In genomic region chr12:71731439-71732356, GRCh38 we compare ENCODE assay signal across 1 cellular context.
TF ChIP-seq lines count a peak whose summit lies in the region.

No MANE protein-coding gene starts in this region.

TF ChIP-seq in HepG2, 621 proteins besides CTCF, POLR2A, EP300 and RAD21 (continued from another document):
- TF ChIP-seq ARID5B (CRISPR knock-in tag; IDR thresholded peaks at IDR 0.05), result peak; percentile 55
- peak; percentile 58 for TF ChIP-seq KDM2A (CRISPR knock-in tag; IDR thresholded peaks at IDR 0.05; ENCODE audit: borderline replicate concordance, low read depth)
- no peak for TF ChIP-seq PBX2 (CRISPR knock-in tag; IDR thresholded peaks at IDR 0.05)
- TF ChIP-seq ZNF280D (CRISPR knock-in tag; IDR thresholded peaks at IDR 0.05), result peak; percentile 76; the same call in 1 of the 2 replicates
- TF ChIP-seq ZNF430 (CRISPR knock-in tag; IDR thresholded peaks at IDR 0.05), result peak; percentile 65
- 0 out of 2 replicates have a peak, but pooled peaks have one; percentile 62 for TF ChIP-seq MTERF4 (CRISPR knock-in tag; IDR thresholded peaks at IDR 0.05)
- no peak for TF ChIP-seq ZSCAN30 (CRISPR knock-in tag; IDR thresholded peaks at IDR 0.05)
- peak; percentile 10; the same call in 1 of the 2 replicates for TF ChIP-seq ZBTB38 (CRISPR knock-in tag; IDR thresholded peaks at IDR 0.05)
- peak; percentile 21; the same call in 1 of the 2 replicates for TF ChIP-seq DNMT1 (CRISPR knock-in tag; IDR thresholded peaks at IDR 0.05)
- no peak for TF ChIP-seq GRHL1 (CRISPR knock-in tag; conservative IDR thresholded peaks at IDR 0.05)
- no peak for TF ChIP-seq SMARCC2 (IDR thresholded peaks at IDR 0.05)
- no peak for TF ChIP-seq CBX5 (CRISPR knock-in tag; IDR thresholded peaks at IDR 0.05; ENCODE audit: borderline replicate concordance)
- peak; percentile 78 for TF ChIP-seq POGZ (CRISPR knock-in tag; IDR thresholded peaks at IDR 0.05)
- no peak for TF ChIP-seq KDM6A (CRISPR knock-in tag; IDR thresholded peaks at IDR 0.05; ENCODE audit: low read depth)
- no peak for TF ChIP-seq HNRNPL (IDR thresholded peaks at IDR 0.05; ENCODE audit: low read depth, low read length)
- no peak for TF ChIP-seq CSRNP1 (CRISPR knock-in tag; IDR thresholded peaks at IDR 0.05)
- no peak for TF ChIP-seq ZNF766 (CRISPR knock-in tag; IDR thresholded peaks at IDR 0.05; ENCODE audit: borderline replicate concordance)
- peak; percentile 67 for TF ChIP-seq ASH2L (IDR thresholded peaks at IDR 0.05; ENCODE audit: insufficient read length, low read depth, low read length)
- no peak; the same call in 1 of the 2 replicates for TF ChIP-seq SALL1 (CRISPR knock-in tag; IDR thresholded peaks at IDR 0.05)
- no peak for TF ChIP-seq IKZF5 (CRISPR knock-in tag; IDR thresholded peaks at IDR 0.05)
- TF ChIP-seq STAG1 (CRISPR knock-in tag; IDR thresholded peaks at IDR 0.05), result peak; percentile 18; the same call in 1 of the 2 replicates
- TF ChIP-seq ZNF260 (CRISPR knock-in tag; IDR thresholded peaks at IDR 0.05; ENCODE audit: borderline replicate concordance, low read depth), result no peak
- TF ChIP-seq MTF1 (CRISPR knock-in tag; IDR thresholded peaks at IDR 0.05), result no peak
- TF ChIP-seq ZNF563 (CRISPR knock-in tag; IDR thresholded peaks at IDR 0.05), result 0 out of 2 replicates have a peak, but pooled peaks have one; percentile 44
- peak; percentile 38; the same call in 1 of the 2 replicates for TF ChIP-seq UBTF (CRISPR knock-in tag; IDR thresholded peaks at IDR 0.05)
- TF ChIP-seq EED (CRISPR knock-in tag; IDR thresholded peaks at IDR 0.05), result 0 out of 2 replicates have a peak, but pooled peaks have one; percentile 67
- no peak for TF ChIP-seq ZNF431 (CRISPR knock-in tag; IDR thresholded peaks at IDR 0.05; ENCODE audit: borderline replicate concordance, low read depth)
- TF ChIP-seq NCOA2 (CRISPR knock-in tag; IDR thresholded peaks at IDR 0.05), result 0 out of 2 replicates have a peak, but pooled peaks have one; percentile 9
- TF ChIP-seq ZFP37 (CRISPR knock-in tag; IDR thresholded peaks at IDR 0.05; ENCODE audit: borderline replicate concordance), result no peak
- TF ChIP-seq KDM3A (CRISPR knock-in tag; IDR thresholded peaks at IDR 0.05; ENCODE audit: low read depth), result 0 out of 2 replicates have a peak, but pooled peaks have one; percentile 64
- no peak for TF ChIP-seq ZNF598 (CRISPR knock-in tag; IDR thresholded peaks at IDR 0.05; ENCODE audit: borderline replicate concordance)
- 0 out of 2 replicates have a peak, but pooled peaks have one; percentile 15 for TF ChIP-seq TARDBP (CRISPR knock-in tag; IDR thresholded peaks at IDR 0.05)
- no peak for TF ChIP-seq NRL (CRISPR knock-in tag; IDR thresholded peaks at IDR 0.05; ENCODE audit: borderline replicate concordance)
- peak; percentile 84; the same call in 1 of the 2 replicates for TF ChIP-seq ZNF292 (CRISPR knock-in tag; IDR thresholded peaks at IDR 0.05; ENCODE audit: borderline replicate concordance, low read depth)
- 0 out of 2 replicates have a peak, but pooled peaks have one; percentile 13 for TF ChIP-seq CEBPG (CRISPR knock-in tag; IDR thresholded peaks at IDR 0.05)
- TF ChIP-seq RFXAP (CRISPR knock-in tag; IDR thresholded peaks at IDR 0.05; ENCODE audit: borderline replicate concordance), result no peak
- TF ChIP-seq HOXD1 (CRISPR knock-in tag; IDR thresholded peaks at IDR 0.05), result no peak
- TF ChIP-seq ZNF331 (CRISPR knock-in tag; IDR thresholded peaks at IDR 0.05), result no peak
- TF ChIP-seq SP5 (CRISPR knock-in tag; IDR thresholded peaks at IDR 0.05; ENCODE audit: borderline replicate concordance, low read depth), result 0 out of 2 replicates have a peak, but pooled peaks have one; percentile 25
- TF ChIP-seq ZNF263 (CRISPR knock-in tag; IDR thresholded peaks at IDR 0.05), result no peak
- TF ChIP-seq ZNF230 (CRISPR knock-in tag; IDR thresholded peaks at IDR 0.05), result no peak
- peak; percentile 31; the same call in 1 of the 2 replicates for TF ChIP-seq YEATS2 (CRISPR knock-in tag; IDR thresholded peaks at IDR 0.05; ENCODE audit: borderline replicate concordance)
- TF ChIP-seq SOX5 (CRISPR knock-in tag; IDR thresholded peaks at IDR 0.05; ENCODE audit: borderline replicate concordance), result no peak
- 0 out of 2 replicates have a peak, but pooled peaks have one; percentile 19 for TF ChIP-seq TSC22D2 (CRISPR knock-in tag; IDR thresholded peaks at IDR 0.05; ENCODE audit: borderline replicate concordance)
- TF ChIP-seq FUBP1 (CRISPR knock-in tag; IDR thresholded peaks at IDR 0.05; ENCODE audit: borderline replicate concordance), result no peak
